Comparison of ENCODE assay signal across 11 cellular contexts in the genomic region with DNA sequence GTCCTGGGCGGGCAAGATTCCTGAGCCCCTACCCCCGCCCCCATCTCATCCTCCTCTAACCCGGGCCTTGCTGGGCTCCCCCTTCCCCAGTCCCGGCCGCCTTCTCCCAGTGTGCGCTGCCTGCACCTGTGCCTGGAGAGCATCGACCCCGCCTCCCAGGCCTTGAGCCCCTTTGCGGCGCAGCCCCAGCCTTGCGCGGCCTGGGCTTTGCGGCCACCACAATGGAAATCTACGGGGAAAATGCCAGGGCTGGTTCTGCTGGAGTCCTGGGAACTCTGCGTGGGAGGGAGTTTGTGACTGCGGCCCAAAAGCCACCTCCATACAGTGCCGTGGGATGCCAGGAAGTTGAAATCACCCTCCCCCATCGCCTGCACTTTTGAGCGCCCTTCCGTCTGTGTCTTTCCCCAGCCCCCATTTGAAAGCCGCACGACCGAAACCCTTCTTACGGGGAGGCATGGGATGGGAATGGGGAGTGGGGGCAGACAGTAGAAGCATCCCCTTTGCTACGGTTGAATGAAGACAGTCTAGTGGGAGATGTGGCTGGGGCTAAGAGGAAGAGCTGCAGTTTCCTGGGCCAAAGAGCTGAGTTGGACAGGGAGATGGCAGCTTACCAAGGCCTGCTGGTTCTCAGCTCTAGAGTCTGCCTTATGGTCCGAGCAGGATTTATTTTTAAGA. TPM values are rescaled to one million over a fixed set of nuclear protein-coding genes. Genes with fewer than 3 reads are reported as not detected.
DNase-seq lines count a peak whose midpoint lies in the region; ATAC-seq, FAIRE-seq and TF ChIP-seq lines count a peak whose summit lies in the region.
"Had no signal": no experiment of that assay in that cellular context is flagged by ENCODE, and none has a peak within 500 bp of the region (broad histone marks: within the 10 kb centered on the region; RNA-seq: fewer than 3 reads in every experiment).

No MANE protein-coding gene starts in this region.

- H3K27ac ChIP-seq in neural progenitor cell = peak overlapping the region; percentile 96

- peaks cover 97% of the 10 kb centered on the region for H3F3A ChIP-seq in neural progenitor cell (ENCODE audit: low read depth)

- H2AFZ ChIP-seq in neural progenitor cell (replicated peaks) = no peak overlapping the region

- no peaks in the 10 kb centered on the region for H3K9me3 Mint-ChIP-seq in endothelial cell (ENCODE audit: unreplicated experiment)
- H3K9me3 Mint-ChIP-seq in neural progenitor cell = peaks cover 3% of the 10 kb centered on the region

- H3K27ac Mint-ChIP-seq in endothelial cell (ENCODE audit: unreplicated experiment) = no peak overlapping the region
- H3K27ac Mint-ChIP-seq in neural progenitor cell = no peak overlapping the region

- H3K27me3 ChIP-seq in H7 (ENCODE audit: control insufficient read depth, insufficient read depth, low read length) (peaks cover 1% of the 10 kb centered on the region), neural progenitor cell (no peaks in the 10 kb centered on the region)

- H3K4me1 ChIP-seq in neural progenitor cell = peaks cover 40% of the 10 kb centered on the region

- H3K36me3 Mint-ChIP-seq in endothelial cell (ENCODE audit: low read depth, unreplicated experiment) (no peaks in the 10 kb centered on the region), neural progenitor cell (peaks cover 27% of the 10 kb centered on the region)

- H3K36me3 ChIP-seq in H7 (replicated peaks; ENCODE audit: control insufficient read depth, insufficient read depth, low read length) (no peaks in the 10 kb centered on the region), neural progenitor cell (peaks cover 24% of the 10 kb centered on the region)

- H3K4me1 Mint-ChIP-seq in endothelial cell (ENCODE audit: unreplicated experiment) (peaks cover 25% of the 10 kb centered on the region), neural progenitor cell (peaks cover 39% of the 10 kb centered on the region)

- peaks cover 39% of the 10 kb centered on the region for H4K20me1 ChIP-seq in neural progenitor cell (ENCODE audit: low read depth)

- peak overlapping the region; percentile 75 for H3K9ac ChIP-seq in neural progenitor cell

- no peak for FAIRE-seq in GM19239 (lab: Jason Lieb, UNC)

- no peaks in the 10 kb centered on the region for H3K9me3 ChIP-seq in neural progenitor cell (ENCODE audit: low read depth)

- no peak for TF ChIP-seq CTCF in endothelial cell (IDR thresholded peaks at IDR 0.05; ENCODE audit: unreplicated experiment)
- no peak for TF ChIP-seq CTCF in neural progenitor cell (IDR thresholded peaks at IDR 0.05)

- DNase-seq in H7 (peak; percentile 90), NCI-H2196 (lab: John Stamatoyannopoulos, UW; ENCODE audit: unreplicated experiment) (peak; percentile 59), endothelial cell (ENCODE audit: low spot score) (no peak), neural progenitor cell (ENCODE audit: low spot score) (peak; percentile 97), COLO829 (ENCODE audit: low spot score) (no peak), NCI-H510A (lab: John Stamatoyannopoulos, UW) (no peak), GM19239 (ENCODE audit: insufficient read length, low spot score) (no peak)
- DNase-seq: aorta; stimulated activated CD8-positive, alpha-beta memory T cell treated with anti-CD3 and anti-CD28 coated beads, Interleukin-4, amount 100 ng/mL, for 48 hours had no signal

- no peak for ATAC-seq in HG03469 (IDR thresholded peaks at IDR 0.05; ENCODE audit: unreplicated experiment)

- H3K4me3 ChIP-seq in H7 (ENCODE audit: insufficient read depth, low read depth, low read length) (peak overlapping the region; percentile 78), neural progenitor cell (peak overlapping the region; percentile 98)

- peak overlapping the region; percentile 99 for H3K4me2 ChIP-seq in neural progenitor cell

- H3K4me3 Mint-ChIP-seq in endothelial cell (ENCODE audit: unreplicated experiment) = peak overlapping the region; percentile 76
- H3K4me3 Mint-ChIP-seq in neural progenitor cell = no peak overlapping the region

- peaks cover 1% of the 10 kb centered on the region for H3K27me3 Mint-ChIP-seq in endothelial cell (ENCODE audit: unreplicated experiment)
- H3K27me3 Mint-ChIP-seq in neural progenitor cell (ENCODE audit: insufficient read depth, low read depth) = peaks cover 2% of the 10 kb centered on the region

- H3K79me2 ChIP-seq in neural progenitor cell (ENCODE audit: low read depth) = peaks cover 93% of the 10 kb centered on the region

RNA-seq across cellular contexts. Expression of a gene that starts 1.0 kb away (rescaled TPM):
- 233 and 264 TPM in 2 replicates for total RNA-seq in H7 (2014; rRNA removed; shearing (Covaris generic))
- total RNA-seq in endothelial cell (ENCODE audit: unreplicated experiment) (1.4 TPM), neural progenitor cell (ENCODE audit: low replicate concordance) (584 and 605 TPM in 2 replicates)
- total RNA-seq: activated CD4-positive, alpha-beta T cell treated with anti-CD3 and anti-CD28 coated beads, Interleukin-2, amount 10 ng/mL, durations not matched to agents 24 days and 14 days had no signal

Comparison
In these comparisons a context has a peak if more than half of its experiments do, and no peak if none do; other contexts are left out.
1. DNase-seq: peak in H7 (single experiment), NCI-H2196 (single experiment) and neural progenitor cell (single experiment); none in endothelial cell (single experiment), COLO829 (single experiment), NCI-H510A (single experiment) and GM19239 (single experiment).
2. RNA of a gene that starts 1.0 kb away (total RNA-seq): 584 to 605 TPM in neural progenitor cell and 233 to 264 TPM in H7; 1.4 TPM in endothelial cell (single experiment); every median in the first group is over 10 times any median in the second.